In genomic region chr18:80147418-80148315, GRCh38 we compare ENCODE assay signal across 7 cellular contexts. TPM values are rescaled to one million over a fixed set of nuclear protein-coding genes. Genes with fewer than 3 reads are reported as not detected.
DNase-seq lines count a peak whose midpoint lies in the region; ATAC-seq and TF ChIP-seq lines count a peak whose summit lies in the region.

No MANE protein-coding gene starts in this region.

- CTCF ChIA-PET in activated CD4-positive, alpha-beta memory T cell treated with anti-CD3 and anti-CD28 coated beads, Interleukin-2, amount 10 ng/mL, durations not matched to agents 7 days and 5 days (lab: Charles Lee): interaction anchor here (0.8 to 10.6 kb wide), 2 partner anchors 10 to 39 kb away, joined by 3 to 65 read pairs; no protein-coding TSS in a partner anchor

- ATAC-seq in HG02981 (IDR thresholded peaks at IDR 0.05; ENCODE audit: unreplicated experiment): peak; percentile 79
- peak; percentile 93 for ATAC-seq in memory B cell (ENCODE audit: low read depth)

- H3K4me1 Mint-ChIP-seq in activated CD4-positive, alpha-beta memory T cell treated with anti-CD3 and anti-CD28 coated beads, Interleukin-2, amount 10 ng/mL, durations not matched to agents 7 days and 5 days: peaks cover 19% of the 10 kb centered on the region
- H3K4me1 Mint-ChIP-seq in memory B cell: peaks cover 5% of the 10 kb centered on the region

- POLR2A ChIA-PET in activated CD4-positive, alpha-beta memory T cell treated with anti-CD3 and anti-CD28 coated beads, Interleukin-2, amount 10 ng/mL, durations not matched to agents 7 days and 5 days (lab: Charles Lee): interaction anchor here (0.9 to 1.3 kb wide), 3 partner anchors 35 to 114 kb away, joined by 4 to 6 read pairs (median 4); partner anchors contain the start of gene ADNP2

- peaks cover 3% of the 10 kb centered on the region for H3K36me3 Mint-ChIP-seq in activated CD4-positive, alpha-beta memory T cell treated with anti-CD3 and anti-CD28 coated beads, Interleukin-2, amount 10 ng/mL, durations not matched to agents 7 days and 5 days (ENCODE audit: low read depth)
- H3K36me3 Mint-ChIP-seq in memory B cell: no peaks in the 10 kb centered on the region

- no peaks in the 10 kb centered on the region for H3K9me3 Mint-ChIP-seq in activated CD4-positive, alpha-beta memory T cell treated with anti-CD3 and anti-CD28 coated beads, Interleukin-2, amount 10 ng/mL, durations not matched to agents 7 days and 5 days
- H3K9me3 Mint-ChIP-seq in memory B cell: no peaks in the 10 kb centered on the region

- peak; percentile 66 for TF ChIP-seq POLR2A in GM18526 (IDR thresholded peaks at IDR 0.05; ENCODE audit: extremely low read depth, insufficient read length)

- H3K27me3 Mint-ChIP-seq in activated CD4-positive, alpha-beta memory T cell treated with anti-CD3 and anti-CD28 coated beads, Interleukin-2, amount 10 ng/mL, durations not matched to agents 7 days and 5 days: peaks cover 14% of the 10 kb centered on the region
- no peaks in the 10 kb centered on the region for H3K27me3 Mint-ChIP-seq in memory B cell

- peak overlapping the region; percentile 79 for H3K4me3 Mint-ChIP-seq in activated CD4-positive, alpha-beta memory T cell treated with anti-CD3 and anti-CD28 coated beads, Interleukin-2, amount 10 ng/mL, durations not matched to agents 7 days and 5 days
- H3K4me3 Mint-ChIP-seq in memory B cell: peak overlapping the region; percentile 91

- H3K27ac Mint-ChIP-seq in activated CD4-positive, alpha-beta memory T cell treated with anti-CD3 and anti-CD28 coated beads, Interleukin-2, amount 10 ng/mL, durations not matched to agents 7 days and 5 days: no peak overlapping the region
- H3K27ac Mint-ChIP-seq in memory B cell: peak overlapping the region; percentile 67

- DNase-seq in NCI-H226 (peak; percentile 42), memory B cell (ENCODE audit: low spot score in 2 of 2) (peak; percentile 72 to 75)
- peak; percentile 85 for DNase-seq in activated CD4-positive, alpha-beta memory T cell treated with anti-CD3 and anti-CD28 coated beads, Interleukin-2, amount 10 ng/mL, durations not matched to agents 7 days and 5 days
- peak; percentile 39 for DNase-seq in effector CD4-positive, alpha-beta T cell
- peak; percentile 62 for DNase-seq in stimulated activated CD8-positive, alpha-beta memory T cell treated with anti-CD3 and anti-CD28 coated beads, Interleukin-12 subunit alpha, Interleukin-12 subunit beta, amount 100 ng/mL, for 1 hour (ENCODE audit: low read depth)

RNA-seq across cellular contexts. Expression of gene ADNP2, which starts 38.6 kb away (rescaled TPM):
- total RNA-seq in activated CD4-positive, alpha-beta memory T cell treated with anti-CD3 and anti-CD28 coated beads, Interleukin-2, amount 10 ng/mL, durations not matched to agents 7 days and 5 days: 10 to 100 TPM; 25.8 to 26.6 TPM

Comparison
In these comparisons a context has a peak if more than half of its experiments do, and no peak if none do; other contexts are left out.
1. Peak in every context shown above with its lines: DNase-seq and ATAC-seq.